12 cellular contexts compared by ENCODE assay signal in the genomic region with DNA sequence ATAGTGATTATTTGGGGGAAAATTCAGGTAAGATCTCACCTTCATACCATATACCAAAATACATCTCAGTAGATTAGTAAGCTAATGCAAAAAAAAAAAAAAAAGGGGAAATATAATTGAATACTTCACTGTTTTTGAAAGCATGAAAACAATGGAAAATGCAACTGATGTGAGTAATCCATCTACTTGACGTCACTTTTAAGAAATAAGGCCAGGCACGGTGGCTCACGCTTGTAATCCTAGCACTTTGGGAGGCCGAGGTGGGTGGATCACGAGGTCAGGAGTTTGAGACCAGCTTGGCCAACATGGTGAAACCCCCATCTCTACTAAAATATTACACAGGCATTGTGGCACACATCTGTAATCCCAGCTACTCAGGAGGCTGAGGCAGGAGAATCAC. TPM values are rescaled to one million over a fixed set of nuclear protein-coding genes. Genes with fewer than 3 reads are reported as not detected.
"Had no signal": no experiment of that assay in that cellular context is flagged by ENCODE, and none has a peak within 500 bp of the region (broad histone marks: within the 10 kb centered on the region; RNA-seq: fewer than 3 reads in every experiment).

No MANE protein-coding gene starts in this region.

RNA-seq across cellular contexts. Expression of gene LHX4, which starts 27.5 kb away (rescaled TPM):
- total RNA-seq: activated CD4-positive, alpha-beta memory T cell treated with anti-CD3 and anti-CD28 coated beads, Interleukin-2, amount 10 ng/mL, durations not matched to agents 7 days and 5 days; activated CD4-positive, alpha-beta T cell treated with anti-CD3 and anti-CD28 coated beads for 36 hours; activated CD4-positive, alpha-beta T cell treated with anti-CD3 and anti-CD28 coated beads, Interleukin-2, amount 10 ng/mL, durations not matched to agents 7 days and 5 days; activated CD8-positive, alpha-beta memory T cell treated with anti-CD3 and anti-CD28 coated beads, Interleukin-2, amount 10 ng/mL, durations not matched to agents 7 days and 5 days; activated CD8-positive, alpha-beta T cell treated with anti-CD3 and anti-CD28 coated beads, Interleukin-2, amount 10 ng/mL, durations not matched to agents 7 days and 5 days; activated naive CD4-positive, alpha-beta T cell treated with anti-CD3 and anti-CD28 coated beads for 36 hours; activated naive CD4-positive, alpha-beta T cell treated with anti-CD3 and anti-CD28 coated beads, Interleukin-2, amount 50 U/mL, for 72 hours; activated naive CD8-positive, alpha-beta T cell treated with anti-CD3 and anti-CD28 coated beads for 36 hours; adrenal gland; aorta; body of pancreas; breast epithelium had no signal
